Comparison of ENCODE assay signal across 14 cellular contexts in the genomic region with DNA sequence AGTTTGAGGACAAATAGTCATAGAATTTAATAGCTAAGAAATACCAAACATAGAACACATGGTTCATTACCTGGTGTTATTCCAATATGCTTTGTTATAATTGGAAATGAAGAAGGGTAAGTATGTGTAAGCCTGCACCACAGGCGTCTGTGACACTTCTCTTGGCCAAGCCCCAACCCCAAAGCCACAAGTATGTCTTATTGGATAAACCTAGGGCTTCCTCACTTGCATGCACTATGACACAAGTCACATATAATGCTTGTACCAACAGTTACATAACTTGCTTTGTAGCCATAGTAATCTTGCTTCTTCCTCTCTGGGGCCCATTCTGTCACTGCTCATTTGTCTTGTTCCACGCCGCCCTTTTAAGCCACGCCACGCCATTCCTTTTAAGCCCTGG. TPM values are rescaled to one million over a fixed set of nuclear protein-coding genes. Genes with fewer than 3 reads are reported as not detected.
A peak's percentile ranks its signal among the peaks of the same experiment; 100 is the strongest.
DNase-seq lines count a peak whose midpoint lies in the region; ATAC-seq and TF ChIP-seq lines count a peak whose summit lies in the region.
"Had no signal": no experiment of that assay in that cellular context is flagged by ENCODE, and none has a peak within 500 bp of the region (broad histone marks: within the 10 kb centered on the region; RNA-seq: fewer than 3 reads in every experiment).

No MANE protein-coding gene starts in this region.

- WGBS in hepatocyte (ENCODE audit: low lambda C conversion rate, missing lambda C conversion rate): 77% methylated on average over 5 of the region's 5 CpGs

- no peaks in the 10 kb centered on the region for H3K27me3 ChIP-seq in hepatocyte

- no peaks in the 10 kb centered on the region for H3K36me3 ChIP-seq in hepatocyte (replicated peaks; ENCODE audit: insufficient read depth, low read depth)

- H3K9me3 ChIP-seq in hepatocyte (ENCODE audit: low read depth): no peaks in the 10 kb centered on the region

- no peaks in the 10 kb centered on the region for H4K20me1 ChIP-seq in hepatocyte (ENCODE audit: insufficient read depth, poor library complexity, severe bottlenecking)

- no peak overlapping the region for H3K4me2 ChIP-seq in hepatocyte

- DNase-seq in GF-D8 (lab: John Stamatoyannopoulos, UW) (peak; percentile 41), SIG-M5 (lab: John Stamatoyannopoulos, UW) (peak; percentile 51), posterior vena cava (ENCODE audit: low spot score) (peak; percentile 91), hepatocyte (ENCODE audit: low spot score) (no peak)
- DNase-seq: activated CD4-positive, alpha-beta T cell treated with anti-CD3 and anti-CD28 coated beads, Interleukin-2, amount 50 U/mL, for 1 hour; CD4-positive, alpha-beta T cell; NCI-H2081 treated with DMSO at 0.1 percent for 48 hours; stimulated activated CD4-positive, alpha-beta T cell treated with anti-CD3 and anti-CD28 coated beads, Interleukin-4, amount 100 ng/mL, for 1 hour had no signal

- no peak for TF ChIP-seq CTCF in hepatocyte (IDR thresholded peaks at IDR 0.05; ENCODE audit: poor library complexity)

- ATAC-seq in esophagus mucosa: peak; percentile 67
- ATAC-seq in HG03342 (IDR thresholded peaks at IDR 0.05; ENCODE audit: unreplicated experiment): no peak
- ATAC-seq in HG03378 (IDR thresholded peaks at IDR 0.05; ENCODE audit: unreplicated experiment): no peak
- no peak for ATAC-seq in HG02884 (IDR thresholded peaks at IDR 0.05; ENCODE audit: unreplicated experiment)
- ATAC-seq: K562 had no signal

- no peaks in the 10 kb centered on the region for H3K79me2 ChIP-seq in hepatocyte

- no peaks in the 10 kb centered on the region for H3K9me2 ChIP-seq in hepatocyte (replicated peaks; ENCODE audit: insufficient read depth)

- no peak overlapping the region for H3K27ac ChIP-seq in hepatocyte

- intact Hi-C loops in posterior vena cava (cut with DNase I): no loop called here

- no peak overlapping the region for H3K4me3 ChIP-seq in hepatocyte
- H3K4me3 ChIP-seq: K562 had no signal

- H3K4me1 ChIP-seq in hepatocyte (ENCODE audit: insufficient read depth): no peaks in the 10 kb centered on the region

- H2AFZ ChIP-seq in hepatocyte: no peak overlapping the region

RNA-seq across cellular contexts. Expression of gene EPHA3, which starts 48.2 kb away (rescaled TPM):
- total RNA-seq in esophagus mucosa (0.40 TPM), posterior vena cava (10 to 100 TPM; 15.5 to 28.6 TPM), hepatocyte (15.1 and 15.3 TPM in 2 replicates)
- 0.62 and 3.0 TPM in 2 replicates for polyA plus RNA-seq in hepatocyte
- total RNA-seq: CD4-positive, alpha-beta T cell; K562; T-helper 1 cell treated with Interleukin-12 subunit alpha and Interleukin-12 subunit beta and Interleukin-4 antibody, amounts not matched to agents 30 ng/mL and 1 ng/mL, for 36 hours had no signal
- polyA plus RNA-seq: K562 had no signal

Comparison
In these comparisons a context has a peak if more than half of its experiments do, and no peak if none do; other contexts are left out.
1. RNA of gene EPHA3, which starts 48.2 kb away (total RNA-seq): 15.5 to 28.6 TPM in posterior vena cava and 15.1 to 15.3 TPM in hepatocyte; 0.40 TPM in esophagus mucosa (single experiment); every median in the first group is over 10 times any median in the second.